ENCODE assay signal across 11 cellular contexts in the genomic region with DNA sequence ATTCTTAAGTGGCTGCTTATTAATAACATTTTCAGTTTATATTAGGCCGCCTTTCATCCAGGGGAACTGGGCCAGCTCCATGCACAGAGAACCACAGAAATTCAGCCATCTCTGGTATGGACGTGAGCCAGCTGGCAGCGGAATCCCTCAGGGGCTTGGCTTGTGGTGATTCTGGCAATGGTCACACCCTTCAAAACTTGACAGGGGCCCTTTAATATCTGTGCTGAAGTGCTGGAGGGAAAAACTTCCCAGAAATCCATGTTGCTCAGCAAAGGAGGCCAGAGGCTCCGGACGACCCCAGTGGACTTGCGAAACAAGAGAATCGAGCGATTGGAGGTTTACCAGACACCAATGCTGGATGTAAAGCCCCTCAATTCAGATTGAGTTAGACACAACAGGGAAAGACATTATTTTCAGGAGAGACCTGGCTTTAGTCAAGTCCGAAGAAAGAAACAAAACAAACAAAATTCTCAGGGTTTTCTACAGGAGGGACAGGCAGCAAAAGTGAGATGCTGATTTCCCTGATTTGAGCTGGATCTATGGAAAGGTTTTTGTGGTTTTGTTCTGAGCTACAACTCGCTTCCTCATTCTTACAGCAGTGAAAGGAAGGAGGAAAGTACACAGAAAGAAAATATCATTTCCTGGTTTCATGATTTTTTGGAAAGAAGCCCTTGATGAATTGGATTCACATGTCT. TPM values are rescaled to one million over a fixed set of nuclear protein-coding genes. Genes with fewer than 3 reads are reported as not detected.
A peak's percentile ranks its signal among the peaks of the same experiment; 100 is the strongest.
DNase-seq lines count a peak whose midpoint lies in the region; ATAC-seq, FAIRE-seq and TF ChIP-seq lines count a peak whose summit lies in the region.
"Had no signal": no experiment of that assay in that cellular context is flagged by ENCODE, and none has a peak within 500 bp of the region (broad histone marks: within the 10 kb centered on the region; RNA-seq: fewer than 3 reads in every experiment).

No MANE protein-coding gene starts in this region.

- H3K27me3 ChIP-seq in RWPE2 (ENCODE audit: insufficient read depth, poor library complexity, severe bottlenecking) (no peaks in the 10 kb centered on the region), ovary (no peaks in the 10 kb centered on the region)

- H3K4me3 ChIP-seq in RWPE2 (ENCODE audit: severe bottlenecking) (no peak overlapping the region), ovary (peak overlapping the region; percentile 11)

- TF ChIP-seq POLR2A in ovary (IDR thresholded peaks at IDR 0.05) (no peak), GM12891 (IDR thresholded peaks at IDR 0.05; ENCODE audit: low read depth, low read length) (no peak)

- H3K36me3 ChIP-seq in RWPE2 (ENCODE audit: low read depth) (no peaks in the 10 kb centered on the region), ovary (no peaks in the 10 kb centered on the region)

- no peak for FAIRE-seq in GM12891 (lab: Jason Lieb, UNC)

- H3K9me3 ChIP-seq in RWPE2 (ENCODE audit: severe bottlenecking) (no peaks in the 10 kb centered on the region), ovary (no peaks in the 10 kb centered on the region)

- ATAC-seq in RWPE2 (ENCODE audit: low read depth) (peak; percentile 44), GM19351 (IDR thresholded peaks at IDR 0.05; ENCODE audit: unreplicated experiment) (no peak), HG02610 (IDR thresholded peaks at IDR 0.05; ENCODE audit: unreplicated experiment) (no peak), esophagus mucosa (no peak)

- H3K4me1 ChIP-seq in RWPE2 (ENCODE audit: insufficient read depth, poor library complexity, severe bottlenecking) = peaks cover 32% of the 10 kb centered on the region
- H3K4me1 ChIP-seq in ovary (ENCODE audit: insufficient read depth) = peaks cover 36% of the 10 kb centered on the region

- TF ChIP-seq CTCF in RWPE2 (IDR thresholded peaks at IDR 0.05; ENCODE audit: poor library complexity, severe bottlenecking) (no peak), ovary (IDR thresholded peaks at IDR 0.05) (no peak)

- WGBS in ovary, 3 donors = 2 to 3% (median 2%) methylated on average over 10 of the region's 10 CpGs

- peak overlapping the region; percentile 66 for H3K27ac ChIP-seq in RWPE2 (ENCODE audit: poor library complexity, severe bottlenecking)
- H3K27ac ChIP-seq in ovary = peak overlapping the region; percentile 58 to 81

- intact Hi-C loops in ovary (cut with DNase I) = no loop called here

- peak; percentile 88 for DNase-seq in COLO829 (ENCODE audit: low spot score)
- no peak for DNase-seq in RWPE2 (ENCODE audit: low spot score)
- DNase-seq in fibroblast of the conjunctiva (ENCODE audit: low read depth) = peak; percentile 79
- DNase-seq in ovary = peak; percentile 83 to 94 (median 87)
- no peak for DNase-seq in GM12891 (ENCODE audit: insufficient read length, low spot score)
- DNase-seq: activated T-cell treated with anti-CD3 and anti-CD28 coated beads, Interleukin-2, amount 50 U/mL, for 1 hour; GF-D8; NCI-H748 treated with DMSO at 0.1 percent for 48 hours had no signal

- TF ChIP-seq EP300 in ovary (IDR thresholded peaks at IDR 0.05) = no peak

TF ChIP-seq in GM12891, 5 proteins besides CTCF, POLR2A, EP300 and RAD21:
- TF ChIP-seq POLR2AphosphoS5 (IDR thresholded peaks at IDR 0.05; ENCODE audit: low read depth, low read length) (no peak), POU2F2 (IDR thresholded peaks at IDR 0.05; ENCODE audit: low read depth, low read length) (no peak), PAX5 (IDR thresholded peaks at IDR 0.05; ENCODE audit: insufficient read depth, low read length, severe bottlenecking) (no peak), TAF1 (IDR thresholded peaks at IDR 0.05; ENCODE audit: low read depth, low read length) (no peak), SPI1 (IDR thresholded peaks at IDR 0.05; ENCODE audit: low read depth, low read length) (no peak)

RNA-seq across cellular contexts. Expression of a gene that starts 11.1 kb away (rescaled TPM):
- total RNA-seq in ovary = 10 to 100 TPM; 22.2 to 34.8 (median 27.2) TPM
- polyA plus RNA-seq in ovary = 10 to 100 TPM in 1 of 2 donors, 1 to 10 TPM in 1; 6.3 to 18.2 TPM
- 0.36 TPM for polyA plus RNA-seq in GM12891 (2012; ENCODE audit: low read depth, missing spikeins)
- total RNA-seq in esophagus mucosa = 6.0 TPM

Comparison
In these comparisons a context has a peak if more than half of its experiments do, and no peak if none do; other contexts are left out.
1. DNase-seq: peak in COLO829 (single experiment), fibroblast of the conjunctiva (single experiment) and ovary (5 of 5); none in RWPE2 (single experiment) and GM12891 (single experiment).